In the genomic region with DNA sequence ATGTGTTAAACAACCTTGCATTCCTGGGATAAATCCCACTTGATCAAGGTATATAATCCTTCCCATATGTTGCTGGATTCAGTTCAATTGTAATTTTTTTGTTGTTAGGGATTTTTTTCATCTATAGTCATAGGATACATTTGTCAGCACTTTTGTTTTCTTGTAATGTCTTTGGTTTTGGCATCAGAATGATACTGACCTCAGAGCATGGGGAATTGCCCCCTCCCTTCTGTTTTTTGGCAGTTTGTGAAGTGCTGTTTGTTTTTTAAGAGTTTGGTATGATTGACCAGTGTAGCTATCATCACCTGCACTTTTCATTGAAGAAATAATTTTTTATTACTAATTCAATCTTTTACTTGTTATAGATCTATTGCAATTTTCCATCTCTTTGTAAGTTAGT, we compare ENCODE assay signal across 12 cellular contexts.
"Had no signal": no experiment of that assay in that cellular context is flagged by ENCODE, and none has a peak within 500 bp of the region (broad histone marks: within the 10 kb centered on the region; RNA-seq: fewer than 3 reads in every experiment).

No MANE protein-coding gene starts in this region.

- FAIRE-seq: endometrium, TTC549 had no signal

- H3K27me3 ChIP-seq: spleen had no signal

- H3K27ac ChIP-seq: spleen had no signal

- DNase-seq: activated B cell treated with CpG ODN at 0.5 μM for 24 hours; activated CD4-positive, alpha-beta T cell treated with anti-CD3 and anti-CD28 coated beads, Interleukin-2, amount 10 ng/mL, durations not matched to agents 24 days and 14 days; activated naive CD4-positive, alpha-beta T cell; immature natural killer cell; natural killer cell; occipital lobe; spleen; stimulated activated CD4-positive, alpha-beta T cell treated with anti-CD3 and anti-CD28 coated beads, Interleukin-1b, Interleukin-23, amount 100 ng/mL, for 48 hours; stimulated activated naive B cell treated with anti-CD40 and anti-IgM and Interleukin-4, amounts not matched to agents 10 μg/mL and 1 μg/mL and 100 μg/mL, for 72 hours; T-helper 2 cell had no signal

- H3K4me3 ChIP-seq: spleen had no signal

- ATAC-seq: natural killer cell; stimulated activated naive B cell treated with anti-CD40 and anti-IgM and Interleukin-4, amounts not matched to agents 10 μg/mL and 1 μg/mL and 100 μg/mL, for 72 hours had no signal
